ENCODE assay signal across 10 cellular contexts in genomic region chr1:234230414-234230862, GRCh38.
DNase-seq lines count a peak whose midpoint lies in the region; ATAC-seq, FAIRE-seq and TF ChIP-seq lines count a peak whose summit lies in the region.
"Had no signal": no experiment of that assay in that cellular context is flagged by ENCODE, and none has a peak within 500 bp of the region (broad histone marks: within the 10 kb centered on the region; RNA-seq: fewer than 3 reads in every experiment).

No MANE protein-coding gene starts in this region.

- no peaks in the 10 kb centered on the region for H3K79me2 ChIP-seq in Loucy (ENCODE audit: insufficient read depth, low read length)

- H4K20me1 ChIP-seq in Loucy (ENCODE audit: insufficient read depth, low read length, poor library complexity, severe bottlenecking): no peaks in the 10 kb centered on the region

- DNase-seq in DMS53 (lab: John Stamatoyannopoulos, UW) (peak; percentile 81), GM20000 (ENCODE audit: low spot score) (peak; percentile 53), EL (no peak), mucosa of descending colon (no peak), urothelium cell line (ENCODE audit: low spot score) (no peak), NCI-H446 treated with DMSO at 0.1 percent for 48 hours (lab: John Stamatoyannopoulos, UW) (no peak)
- peak; percentile 23 for DNase-seq in activated naive CD8-positive, alpha-beta T cell treated with anti-CD3 and anti-CD28 coated beads, Interleukin-2, amount 50 U/mL, for 24 hours
- DNase-seq: right cardiac atrium had no signal

- no peaks in the 10 kb centered on the region for H3K27me3 ChIP-seq in Loucy (ENCODE audit: insufficient read depth, low read length, poor library complexity, severe bottlenecking)

- ATAC-seq in activated naive CD8-positive, alpha-beta T cell treated with anti-CD3 and anti-CD28 coated beads, Interleukin-2, amount 50 U/mL, for 24 hours: peak; percentile 80
- ATAC-seq in mucosa of descending colon: no peak

- peak overlapping the region; percentile 52 for H3K27ac Mint-ChIP-seq in activated naive CD8-positive, alpha-beta T cell treated with anti-CD3 and anti-CD28 coated beads, Interleukin-2, amount 50 U/mL, for 24 hours

- no peaks in the 10 kb centered on the region for H3K9me2 ChIP-seq in Loucy (replicated peaks; ENCODE audit: low read depth, low read length)

- no peak for FAIRE-seq in urothelium cell line (lab: Jason Lieb, UNC)

- H3K36me3 ChIP-seq in Loucy (ENCODE audit: insufficient read depth, low read length): no peaks in the 10 kb centered on the region
- no peaks in the 10 kb centered on the region for H3K36me3 ChIP-seq in mucosa of descending colon (ENCODE audit: low read depth)

- H3K4me3 Mint-ChIP-seq in activated naive CD8-positive, alpha-beta T cell treated with anti-CD3 and anti-CD28 coated beads, Interleukin-2, amount 50 U/mL, for 24 hours: peak overlapping the region; percentile 39

- peak overlapping the region; percentile 26 for H3K9ac ChIP-seq in Loucy (ENCODE audit: low read depth, low read length, poor library complexity, severe bottlenecking)

- H3K9me3 ChIP-seq in Loucy (ENCODE audit: insufficient read depth, low read depth, low read length) (no peaks in the 10 kb centered on the region), mucosa of descending colon (no peaks in the 10 kb centered on the region)

- H3F3A ChIP-seq in Loucy (ENCODE audit: low read depth): no peaks in the 10 kb centered on the region

- H3K4me1 Mint-ChIP-seq in activated naive CD8-positive, alpha-beta T cell treated with anti-CD3 and anti-CD28 coated beads, Interleukin-2, amount 50 U/mL, for 24 hours: peaks cover 18% of the 10 kb centered on the region

- peak overlapping the region; percentile 69 for H2AFZ ChIP-seq in Loucy (ENCODE audit: low read length)

- H3K9me3 Mint-ChIP-seq in activated naive CD8-positive, alpha-beta T cell treated with anti-CD3 and anti-CD28 coated beads, Interleukin-2, amount 50 U/mL, for 24 hours: no peaks in the 10 kb centered on the region
- H3K9me3 Mint-ChIP-seq: IgD-negative memory B cell had no signal

- H3K4me1 ChIP-seq in Loucy (ENCODE audit: insufficient read depth, low read length, poor library complexity, severe bottlenecking) (peaks cover 60% of the 10 kb centered on the region), mucosa of descending colon (ENCODE audit: low read depth) (no peaks in the 10 kb centered on the region)

- intact Hi-C loops in mucosa of descending colon (cut with DNase I, micrococcal nuclease): no loop called here

- H3K4me3 ChIP-seq in Loucy (ENCODE audit: low read length, poor library complexity, severe bottlenecking) (peak overlapping the region; percentile 64), mucosa of descending colon (no peak overlapping the region)

- TF ChIP-seq CTCF in GM20000 (IDR thresholded peaks at IDR 0.05; ENCODE audit: extremely low read depth, missing control alignments) (no peak), Loucy (conservative IDR thresholded peaks at IDR 0.05; ENCODE audit: low read length) (no peak), mucosa of descending colon (IDR thresholded peaks at IDR 0.05) (no peak)

- H3K36me3 Mint-ChIP-seq in activated naive CD8-positive, alpha-beta T cell treated with anti-CD3 and anti-CD28 coated beads, Interleukin-2, amount 50 U/mL, for 24 hours (ENCODE audit: low read depth): no peaks in the 10 kb centered on the region
- H3K36me3 Mint-ChIP-seq: IgD-negative memory B cell had no signal

- peak overlapping the region; percentile 71 for H3K4me2 ChIP-seq in Loucy (ENCODE audit: low read depth, low read length, poor library complexity, severe bottlenecking)

- H3K27me3 Mint-ChIP-seq in activated naive CD8-positive, alpha-beta T cell treated with anti-CD3 and anti-CD28 coated beads, Interleukin-2, amount 50 U/mL, for 24 hours: peaks cover 24% of the 10 kb centered on the region

Comparison
In these comparisons a context has a peak if more than half of its experiments do, and no peak if none do; other contexts are left out.
1. DNase-seq: peak in DMS53 (single experiment), GM20000 (single experiment) and activated naive CD8-positive, alpha-beta T cell treated with anti-CD3 and anti-CD28 coated beads, Interleukin-2, amount 50 U/mL, for 24 hours (single experiment); none in EL (single experiment), mucosa of descending colon (0 of 3), urothelium cell line (single experiment) and NCI-H446 treated with DMSO at 0.1 percent for 48 hours (single experiment).